In genomic region chr20:50332491-50332980, GRCh38 we compare ENCODE assay signal across 17 cellular contexts.
"Had no signal": no experiment of that assay in that cellular context is flagged by ENCODE, and none has a peak within 500 bp of the region (broad histone marks: within the 10 kb centered on the region; RNA-seq: fewer than 3 reads in every experiment).

No MANE protein-coding gene starts in this region.

- H3K4me1 Mint-ChIP-seq: endodermal cell; stimulated activated memory B cell treated with anti-CD40 and anti-IgM and Interleukin-4, amounts not matched to agents 10 μg/mL and 1 μg/mL and 100 μg/mL, for 72 hours; T-cell had no signal

- H3K4me3 Mint-ChIP-seq: activated CD4-positive, alpha-beta memory T cell treated with anti-CD3 and anti-CD28 coated beads, Interleukin-2, amount 10 ng/mL, durations not matched to agents 7 days and 5 days; activated naive CD8-positive, alpha-beta T cell treated with anti-CD3 and anti-CD28 coated beads for 36 hours; activated T-cell treated with anti-CD3 and anti-CD28 coated beads, Interleukin-2, amount 50 U/mL, for 72 hours; endodermal cell; memory B cell; nephron; stimulated activated memory B cell treated with anti-CD40 and anti-IgM and Interleukin-4, amounts not matched to agents 10 μg/mL and 1 μg/mL and 100 μg/mL, for 72 hours; T-cell had no signal

- H3K36me3 Mint-ChIP-seq: activated naive CD8-positive, alpha-beta T cell treated with anti-CD3 and anti-CD28 coated beads for 36 hours; T-cell had no signal

- H3K9me3 Mint-ChIP-seq: activated naive CD8-positive, alpha-beta T cell treated with anti-CD3 and anti-CD28 coated beads for 36 hours; endodermal cell; nephron; T-cell had no signal

- H3K4me3 ChIP-seq: pancreas, upper lobe of right lung had no signal

- DNase-seq: activated CD4-positive, alpha-beta memory T cell treated with anti-CD3 and anti-CD28 coated beads, Interleukin-2, amount 10 ng/mL, durations not matched to agents 7 days and 5 days; activated gamma-delta T cell treated with Interleukin-2 at 50 U/mL for 16 hours; activated naive CD8-positive, alpha-beta T cell treated with anti-CD3 and anti-CD28 coated beads for 36 hours; activated T-cell treated with anti-CD3 and anti-CD28 coated beads, Interleukin-2, amount 50 U/mL, for 72 hours; brain microvascular endothelial cell; cerebellar nuclear complex; dermis blood vessel endothelial cell; endodermal cell; left cardiac atrium; substantia nigra; T-cell; T1000; upper lobe of right lung had no signal

- H3K36me3 ChIP-seq: brain microvascular endothelial cell, pancreas, upper lobe of right lung had no signal

- H3K9me3 ChIP-seq: pancreas, upper lobe of right lung had no signal

- H3K27ac ChIP-seq: brain microvascular endothelial cell, upper lobe of right lung had no signal

- H3K27ac Mint-ChIP-seq: activated CD4-positive, alpha-beta memory T cell treated with anti-CD3 and anti-CD28 coated beads, Interleukin-2, amount 10 ng/mL, durations not matched to agents 7 days and 5 days; activated T-cell treated with anti-CD3 and anti-CD28 coated beads, Interleukin-2, amount 50 U/mL, for 72 hours; endodermal cell; memory B cell; stimulated activated memory B cell treated with anti-CD40 and anti-IgM and Interleukin-4, amounts not matched to agents 10 μg/mL and 1 μg/mL and 100 μg/mL, for 72 hours; T-cell had no signal

- H3K27me3 ChIP-seq: brain microvascular endothelial cell, pancreas, upper lobe of right lung had no signal
